In genomic region chr14:55102141-55102547, GRCh38 we compare ENCODE assay signal across 1 cellular context.
TF ChIP-seq lines count a peak whose summit lies in the region.

No MANE protein-coding gene starts in this region.

TF ChIP-seq in GM12878, 131 proteins besides CTCF, POLR2A, EP300 and RAD21 (continued from another document and continues in another):
- peak; percentile 45; the same call in 1 of the 2 replicates for TF ChIP-seq RELB (IDR thresholded peaks at IDR 0.05; ENCODE audit: low read depth)
- TF ChIP-seq RFX5 (IDR thresholded peaks at IDR 0.05; ENCODE audit: low read depth, low read length) = no peak
- TF ChIP-seq IRF4 (IDR thresholded peaks at IDR 0.05; ENCODE audit: low read depth, low read length) = peak; percentile 87
- TF ChIP-seq, protein P1, sequence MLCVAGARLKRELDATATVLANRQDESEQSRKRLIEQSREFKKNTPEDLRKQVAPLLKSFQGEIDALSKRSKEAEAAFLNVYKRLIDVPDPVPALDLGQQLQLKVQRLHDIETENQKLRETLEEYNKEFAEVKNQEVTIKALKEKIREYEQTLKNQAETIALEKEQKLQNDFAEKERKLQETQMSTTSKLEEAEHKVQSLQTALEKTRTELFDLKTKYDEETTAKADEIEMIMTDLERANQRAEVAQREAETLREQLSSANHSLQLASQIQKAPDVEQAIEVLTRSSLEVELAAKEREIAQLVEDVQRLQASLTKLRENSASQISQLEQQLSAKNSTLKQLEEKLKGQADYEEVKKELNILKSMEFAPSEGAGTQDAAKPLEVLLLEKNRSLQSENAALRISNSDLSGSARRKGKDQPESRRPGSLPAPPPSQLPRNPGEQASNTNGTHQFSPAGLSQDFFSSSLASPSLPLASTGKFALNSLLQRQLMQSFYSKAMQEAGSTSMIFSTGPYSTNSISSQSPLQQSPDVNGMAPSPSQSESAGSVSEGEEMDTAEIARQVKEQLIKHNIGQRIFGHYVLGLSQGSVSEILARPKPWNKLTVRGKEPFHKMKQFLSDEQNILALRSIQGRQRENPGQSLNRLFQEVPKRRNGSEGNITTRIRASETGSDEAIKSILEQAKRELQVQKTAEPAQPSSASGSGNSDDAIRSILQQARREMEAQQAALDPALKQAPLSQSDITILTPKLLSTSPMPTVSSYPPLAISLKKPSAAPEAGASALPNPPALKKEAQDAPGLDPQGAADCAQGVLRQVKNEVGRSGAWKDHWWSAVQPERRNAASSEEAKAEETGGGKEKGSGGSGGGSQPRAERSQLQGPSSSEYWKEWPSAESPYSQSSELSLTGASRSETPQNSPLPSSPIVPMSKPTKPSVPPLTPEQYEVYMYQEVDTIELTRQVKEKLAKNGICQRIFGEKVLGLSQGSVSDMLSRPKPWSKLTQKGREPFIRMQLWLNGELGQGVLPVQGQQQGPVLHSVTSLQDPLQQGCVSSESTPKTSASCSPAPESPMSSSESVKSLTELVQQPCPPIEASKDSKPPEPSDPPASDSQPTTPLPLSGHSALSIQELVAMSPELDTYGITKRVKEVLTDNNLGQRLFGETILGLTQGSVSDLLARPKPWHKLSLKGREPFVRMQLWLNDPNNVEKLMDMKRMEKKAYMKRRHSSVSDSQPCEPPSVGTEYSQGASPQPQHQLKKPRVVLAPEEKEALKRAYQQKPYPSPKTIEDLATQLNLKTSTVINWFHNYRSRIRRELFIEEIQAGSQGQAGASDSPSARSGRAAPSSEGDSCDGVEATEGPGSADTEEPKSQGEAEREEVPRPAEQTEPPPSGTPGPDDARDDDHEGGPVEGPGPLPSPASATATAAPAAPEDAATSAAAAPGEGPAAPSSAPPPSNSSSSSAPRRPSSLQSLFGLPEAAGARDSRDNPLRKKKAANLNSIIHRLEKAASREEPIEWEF (IDR thresholded peaks at IDR 0.05; ENCODE audit: insufficient replicate concordance, low read depth, low read length) = no peak
- TF ChIP-seq, protein P2, sequence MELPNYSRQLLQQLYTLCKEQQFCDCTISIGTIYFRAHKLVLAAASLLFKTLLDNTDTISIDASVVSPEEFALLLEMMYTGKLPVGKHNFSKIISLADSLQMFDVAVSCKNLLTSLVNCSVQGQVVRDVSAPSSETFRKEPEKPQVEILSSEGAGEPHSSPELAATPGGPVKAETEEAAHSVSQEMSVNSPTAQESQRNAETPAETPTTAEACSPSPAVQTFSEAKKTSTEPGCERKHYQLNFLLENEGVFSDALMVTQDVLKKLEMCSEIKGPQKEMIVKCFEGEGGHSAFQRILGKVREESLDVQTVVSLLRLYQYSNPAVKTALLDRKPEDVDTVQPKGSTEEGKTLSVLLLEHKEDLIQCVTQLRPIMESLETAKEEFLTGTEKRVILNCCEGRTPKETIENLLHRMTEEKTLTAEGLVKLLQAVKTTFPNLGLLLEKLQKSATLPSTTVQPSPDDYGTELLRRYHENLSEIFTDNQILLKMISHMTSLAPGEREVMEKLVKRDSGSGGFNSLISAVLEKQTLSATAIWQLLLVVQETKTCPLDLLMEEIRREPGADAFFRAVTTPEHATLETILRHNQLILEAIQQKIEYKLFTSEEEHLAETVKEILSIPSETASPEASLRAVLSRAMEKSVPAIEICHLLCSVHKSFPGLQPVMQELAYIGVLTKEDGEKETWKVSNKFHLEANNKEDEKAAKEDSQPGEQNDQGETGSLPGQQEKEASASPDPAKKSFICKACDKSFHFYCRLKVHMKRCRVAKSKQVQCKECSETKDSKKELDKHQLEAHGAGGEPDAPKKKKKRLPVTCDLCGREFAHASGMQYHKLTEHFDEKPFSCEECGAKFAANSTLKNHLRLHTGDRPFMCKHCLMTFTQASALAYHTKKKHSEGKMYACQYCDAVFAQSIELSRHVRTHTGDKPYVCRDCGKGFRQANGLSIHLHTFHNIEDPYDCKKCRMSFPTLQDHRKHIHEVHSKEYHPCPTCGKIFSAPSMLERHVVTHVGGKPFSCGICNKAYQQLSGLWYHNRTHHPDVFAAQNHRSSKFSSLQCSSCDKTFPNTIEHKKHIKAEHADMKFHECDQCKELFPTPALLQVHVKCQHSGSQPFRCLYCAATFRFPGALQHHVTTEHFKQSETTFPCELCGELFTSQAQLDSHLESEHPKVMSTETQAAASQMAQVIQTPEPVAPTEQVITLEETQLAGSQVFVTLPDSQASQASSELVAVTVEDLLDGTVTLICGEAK (IDR thresholded peaks at IDR 0.05; ENCODE audit: borderline replicate concordance) = no peak
- peak; percentile 54; the same call in 1 of the 2 replicates for TF ChIP-seq RAD51 (IDR thresholded peaks at IDR 0.05)
- TF ChIP-seq ZBED1 (IDR thresholded peaks at IDR 0.05; ENCODE audit: borderline replicate concordance) = no peak
- peak; percentile 87 for TF ChIP-seq DPF2 (IDR thresholded peaks at IDR 0.05)
- TF ChIP-seq WRNIP1 (IDR thresholded peaks at IDR 0.05; ENCODE audit: borderline replicate concordance, low read depth, low read length) = no peak
- TF ChIP-seq, protein P3, sequence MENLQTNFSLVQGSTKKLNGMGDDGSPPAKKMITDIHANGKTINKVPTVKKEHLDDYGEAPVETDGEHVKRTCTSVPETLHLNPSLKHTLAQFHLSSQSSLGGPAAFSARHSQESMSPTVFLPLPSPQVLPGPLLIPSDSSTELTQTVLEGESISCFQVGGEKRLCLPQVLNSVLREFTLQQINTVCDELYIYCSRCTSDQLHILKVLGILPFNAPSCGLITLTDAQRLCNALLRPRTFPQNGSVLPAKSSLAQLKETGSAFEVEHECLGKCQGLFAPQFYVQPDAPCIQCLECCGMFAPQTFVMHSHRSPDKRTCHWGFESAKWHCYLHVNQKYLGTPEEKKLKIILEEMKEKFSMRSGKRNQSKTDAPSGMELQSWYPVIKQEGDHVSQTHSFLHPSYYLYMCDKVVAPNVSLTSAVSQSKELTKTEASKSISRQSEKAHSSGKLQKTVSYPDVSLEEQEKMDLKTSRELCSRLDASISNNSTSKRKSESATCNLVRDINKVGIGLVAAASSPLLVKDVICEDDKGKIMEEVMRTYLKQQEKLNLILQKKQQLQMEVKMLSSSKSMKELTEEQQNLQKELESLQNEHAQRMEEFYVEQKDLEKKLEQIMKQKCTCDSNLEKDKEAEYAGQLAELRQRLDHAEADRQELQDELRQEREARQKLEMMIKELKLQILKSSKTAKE (IDR thresholded peaks at IDR 0.05; ENCODE audit: low read depth, poor library complexity, severe bottlenecking) = peak; percentile 39
- TF ChIP-seq ZNF687 (IDR thresholded peaks at IDR 0.05) = peak; percentile 98
- no peak; the same call in 1 of the 2 replicates for TF ChIP-seq NFIC (IDR thresholded peaks at IDR 0.05; ENCODE audit: low read depth, low read length)
- peak; percentile 84 for TF ChIP-seq ATF7 (IDR thresholded peaks at IDR 0.05; ENCODE audit: low read depth)
- TF ChIP-seq CHD1 (IDR thresholded peaks at IDR 0.05; ENCODE audit: low read depth, low read length) = no peak
- TF ChIP-seq ZNF207 (IDR thresholded peaks at IDR 0.05; ENCODE audit: borderline replicate concordance) = 0 out of 2 replicates have a peak, but pooled peaks have one; percentile 32
- no peak for TF ChIP-seq YBX1 (IDR thresholded peaks at IDR 0.05)
- TF ChIP-seq PML (IDR thresholded peaks at IDR 0.05; ENCODE audit: low read length) = no peak
- no peak for TF ChIP-seq BRCA1 (IDR thresholded peaks at IDR 0.05; ENCODE audit: low read depth, low read length)
- no peak for TF ChIP-seq CBX5 (IDR thresholded peaks at IDR 0.05; ENCODE audit: low read depth)
- TF ChIP-seq FOS (IDR thresholded peaks at IDR 0.05; ENCODE audit: borderline replicate concordance, extremely low read depth, insufficient read length) = no peak
- TF ChIP-seq POU2F2 (IDR thresholded peaks at IDR 0.05; ENCODE audit: borderline replicate concordance, low read depth, low read length) = peak; percentile 100
- TF ChIP-seq ZNF274 (IDR thresholded peaks at IDR 0.05; ENCODE audit: insufficient read depth, insufficient read length) = no peak
- TF ChIP-seq RCOR1 (conservative IDR thresholded peaks at IDR 0.05; ENCODE audit: low read depth, low read length) = no peak
- no peak for TF ChIP-seq PAX8 (IDR thresholded peaks at IDR 0.05)
- peak; percentile 88 for TF ChIP-seq TCF3 (IDR thresholded peaks at IDR 0.05; ENCODE audit: borderline replicate concordance, insufficient read depth, low read depth, low read length)
- no peak for TF ChIP-seq IRF5 (IDR thresholded peaks at IDR 0.05; ENCODE audit: borderline replicate concordance)
- no peak for TF ChIP-seq CEBPB (IDR thresholded peaks at IDR 0.05; ENCODE audit: borderline replicate concordance in 1 of 2, low read depth in 2 of 2, low read length in 2 of 2)
- peak; percentile 75 to 85 for TF ChIP-seq IKZF2 (IDR thresholded peaks at IDR 0.05)
- TF ChIP-seq NBN (IDR thresholded peaks at IDR 0.05) = peak; percentile 83
- no peak for TF ChIP-seq SMARCA5 (IDR thresholded peaks at IDR 0.05)
- TF ChIP-seq ZNF24 (IDR thresholded peaks at IDR 0.05) = peak; percentile 88
- TF ChIP-seq IRF3 (IDR thresholded peaks at IDR 0.05) = no peak
- TF ChIP-seq, protein P4, sequence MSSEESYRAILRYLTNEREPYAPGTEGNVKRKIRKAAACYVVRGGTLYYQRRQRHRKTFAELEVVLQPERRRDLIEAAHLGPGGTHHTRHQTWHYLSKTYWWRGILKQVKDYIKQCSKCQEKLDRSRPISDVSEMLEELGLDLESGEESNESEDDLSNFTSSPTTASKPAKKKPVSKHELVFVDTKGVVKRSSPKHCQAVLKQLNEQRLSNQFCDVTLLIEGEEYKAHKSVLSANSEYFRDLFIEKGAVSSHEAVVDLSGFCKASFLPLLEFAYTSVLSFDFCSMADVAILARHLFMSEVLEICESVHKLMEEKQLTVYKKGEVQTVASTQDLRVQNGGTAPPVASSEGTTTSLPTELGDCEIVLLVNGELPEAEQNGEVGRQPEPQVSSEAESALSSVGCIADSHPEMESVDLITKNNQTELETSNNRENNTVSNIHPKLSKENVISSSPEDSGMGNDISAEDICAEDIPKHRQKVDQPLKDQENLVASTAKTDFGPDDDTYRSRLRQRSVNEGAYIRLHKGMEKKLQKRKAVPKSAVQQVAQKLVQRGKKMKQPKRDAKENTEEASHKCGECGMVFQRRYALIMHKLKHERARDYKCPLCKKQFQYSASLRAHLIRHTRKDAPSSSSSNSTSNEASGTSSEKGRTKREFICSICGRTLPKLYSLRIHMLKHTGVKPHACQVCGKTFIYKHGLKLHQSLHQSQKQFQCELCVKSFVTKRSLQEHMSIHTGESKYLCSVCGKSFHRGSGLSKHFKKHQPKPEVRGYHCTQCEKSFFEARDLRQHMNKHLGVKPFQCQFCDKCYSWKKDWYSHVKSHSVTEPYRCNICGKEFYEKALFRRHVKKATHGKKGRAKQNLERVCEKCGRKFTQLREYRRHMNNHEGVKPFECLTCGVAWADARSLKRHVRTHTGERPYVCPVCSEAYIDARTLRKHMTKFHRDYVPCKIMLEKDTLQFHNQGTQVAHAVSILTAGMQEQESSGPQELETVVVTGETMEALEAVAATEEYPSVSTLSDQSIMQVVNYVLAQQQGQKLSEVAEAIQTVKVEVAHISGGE (CRISPR knock-in tag; IDR thresholded peaks at IDR 0.05) = no peak
- TF ChIP-seq BCL11A (IDR thresholded peaks at IDR 0.05; ENCODE audit: low read depth, low read length) = peak; percentile 92
- TF ChIP-seq IKZF1 (conservative IDR thresholded peaks at IDR 0.05) = peak; percentile 80
- peak; percentile 47 for TF ChIP-seq RELA (IDR thresholded peaks at IDR 0.05; ENCODE audit: borderline replicate concordance, partially characterized antibody)
